28 cellular contexts compared by ENCODE assay signal in the genomic region with DNA sequence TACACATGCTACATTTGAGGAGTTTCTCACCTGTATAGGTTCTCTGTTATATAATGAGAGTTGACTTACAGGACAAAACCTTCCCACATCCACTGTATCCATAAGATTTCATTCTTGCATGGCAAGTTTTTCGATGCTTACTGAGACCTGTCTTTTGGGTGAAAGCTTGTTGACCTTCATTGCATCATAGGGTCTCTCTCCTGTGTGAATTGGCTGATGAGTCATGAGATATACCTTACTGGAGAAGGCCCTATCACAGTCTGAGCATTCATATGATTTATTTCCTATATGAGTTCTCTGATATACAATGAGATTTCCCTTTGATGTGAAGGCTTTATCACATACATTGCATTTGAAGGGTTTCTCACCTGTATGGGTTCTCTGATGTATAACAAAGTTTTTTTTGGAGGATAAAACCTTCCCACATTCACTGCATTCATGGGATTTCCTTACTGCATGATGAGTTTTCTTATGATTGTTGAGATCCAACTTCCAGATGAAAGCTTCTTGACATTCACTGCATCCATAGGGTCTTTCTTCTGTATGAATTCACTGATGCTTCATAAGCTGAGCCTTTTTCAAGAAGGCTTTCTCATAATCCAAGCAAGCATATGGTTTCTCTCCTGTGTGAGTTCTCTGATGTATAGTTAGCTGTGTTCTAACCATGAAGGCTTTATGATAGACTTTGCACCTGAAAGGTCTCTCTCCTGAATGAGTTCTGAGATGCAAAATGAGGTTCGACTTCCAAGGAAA.
"Had no signal": no experiment of that assay in that cellular context is flagged by ENCODE, and none has a peak within 500 bp of the region (broad histone marks: within the 10 kb centered on the region; RNA-seq: fewer than 3 reads in every experiment).

No MANE protein-coding gene starts in this region.

- H3K27ac Mint-ChIP-seq: activated naive CD4-positive, alpha-beta T cell treated with anti-CD3 and anti-CD28 coated beads, Interleukin-2, amount 50 U/mL, for 24 hours; activated naive CD8-positive, alpha-beta T cell treated with anti-CD3 and anti-CD28 coated beads, Interleukin-2, amount 50 U/mL, for 24 hours; activated T-cell treated with anti-CD3 and anti-CD28 coated beads, Interleukin-2, amount 50 U/mL, for 24 hours; progenitor cell of endocrine pancreas; stimulated activated effector memory CD8-positive, alpha-beta T cell treated with anti-CD3 and anti-CD28 coated beads, Interleukin-12 subunit alpha, Interleukin-12 subunit beta, amount 100 ng/mL, for 72 hours; stimulated activated naive CD8-positive, alpha-beta T cell treated with anti-CD3 and anti-CD28 coated beads, Interleukin-15, Interleukin-2, amounts not matched to agents 100 ng/mL and 50 ng/mL, for 24 hours; T-cell had no signal

- ATAC-seq: activated naive CD8-positive, alpha-beta T cell treated with anti-CD3 and anti-CD28 coated beads, Interleukin-2, amount 50 U/mL, for 24 hours; heart right ventricle; left lung; mucosa of descending colon; sciatic nerve; stimulated activated effector memory CD8-positive, alpha-beta T cell treated with anti-CD3 and anti-CD28 coated beads, Interleukin-12 subunit alpha, Interleukin-12 subunit beta, amount 100 ng/mL, for 72 hours; T-cell; upper lobe of right lung had no signal

- H3K4me3 Mint-ChIP-seq: activated naive CD4-positive, alpha-beta T cell treated with anti-CD3 and anti-CD28 coated beads, Interleukin-2, amount 50 U/mL, for 24 hours; activated naive CD8-positive, alpha-beta T cell treated with anti-CD3 and anti-CD28 coated beads, Interleukin-2, amount 50 U/mL, for 24 hours; activated T-cell treated with anti-CD3 and anti-CD28 coated beads, Interleukin-2, amount 50 U/mL, for 24 hours; stimulated activated effector memory CD8-positive, alpha-beta T cell treated with anti-CD3 and anti-CD28 coated beads, Interleukin-12 subunit alpha, Interleukin-12 subunit beta, amount 100 ng/mL, for 72 hours; stimulated activated naive CD8-positive, alpha-beta T cell treated with anti-CD3 and anti-CD28 coated beads, Interleukin-15, Interleukin-2, amounts not matched to agents 100 ng/mL and 50 ng/mL, for 24 hours; T-cell had no signal

- H3K27ac ChIP-seq: epithelial cell of prostate, esophagus squamous epithelium, heart right ventricle, left lung, ovary, thyroid gland, upper lobe of right lung had no signal

- H3K4me1 ChIP-seq: esophagus squamous epithelium, heart right ventricle, left lung, thyroid gland, upper lobe of right lung had no signal

- H3K4me1 Mint-ChIP-seq: activated naive CD4-positive, alpha-beta T cell treated with anti-CD3 and anti-CD28 coated beads, Interleukin-2, amount 50 U/mL, for 24 hours; activated naive CD8-positive, alpha-beta T cell treated with anti-CD3 and anti-CD28 coated beads, Interleukin-2, amount 50 U/mL, for 24 hours; stimulated activated effector memory CD8-positive, alpha-beta T cell treated with anti-CD3 and anti-CD28 coated beads, Interleukin-12 subunit alpha, Interleukin-12 subunit beta, amount 100 ng/mL, for 72 hours; T-cell had no signal

- H3K36me3 ChIP-seq: ovary, upper lobe of right lung had no signal

- H3K4me3 ChIP-seq: esophagus squamous epithelium, heart right ventricle, left lung, lung, mucosa of descending colon, ovary, thyroid gland, upper lobe of right lung had no signal

- FAIRE-seq: colon, endometrium, islet of Langerhans, small intestine had no signal

- DNase-seq: activated CD4-positive, alpha-beta T cell treated with anti-CD3 and anti-CD28 coated beads for 4 hours; activated CD4-positive, alpha-beta T cell treated with anti-CD3 and anti-CD28 coated beads, Interleukin-2, amount 50 U/mL, for 4 hours; activated CD4-positive, CD25-positive, alpha-beta regulatory T cell; activated naive CD8-positive, alpha-beta T cell treated with anti-CD3 and anti-CD28 coated beads, Interleukin-2, amount 50 U/mL, for 24 hours; activated T-cell treated with anti-CD3 and anti-CD28 coated beads, Interleukin-2, amount 50 U/mL, for 24 hours; dermis blood vessel endothelial cell; effector CD4-positive, alpha-beta T cell; esophagus squamous epithelium; foreskin melanocyte; heart right ventricle; left lung; mucosa of descending colon; ovary; small intestine; stimulated activated CD4-positive, alpha-beta T cell treated with anti-CD3 and anti-CD28 coated beads, Interleukin-4, amount 100 ng/mL, for 24 hours; T-cell; thyroid gland; upper lobe of right lung had no signal

- H3K27me3 ChIP-seq: esophagus squamous epithelium, heart right ventricle, left lung, ovary, thyroid gland, upper lobe of right lung had no signal

- H3K27me3 Mint-ChIP-seq: activated naive CD4-positive, alpha-beta T cell treated with anti-CD3 and anti-CD28 coated beads, Interleukin-2, amount 50 U/mL, for 24 hours; activated naive CD8-positive, alpha-beta T cell treated with anti-CD3 and anti-CD28 coated beads, Interleukin-2, amount 50 U/mL, for 24 hours; activated T-cell treated with anti-CD3 and anti-CD28 coated beads, Interleukin-2, amount 50 U/mL, for 24 hours; progenitor cell of endocrine pancreas; stimulated activated naive CD8-positive, alpha-beta T cell treated with anti-CD3 and anti-CD28 coated beads, Interleukin-15, Interleukin-2, amounts not matched to agents 100 ng/mL and 50 ng/mL, for 24 hours; T-cell had no signal
